Comparison of ENCODE assay signal across 18 cellular contexts in genomic region chr4:181550381-181550780, GRCh38.
"Had no signal": no experiment of that assay in that cellular context is flagged by ENCODE, and none has a peak within 500 bp of the region (broad histone marks: within the 10 kb centered on the region; RNA-seq: fewer than 3 reads in every experiment).

No MANE protein-coding gene starts in this region.

- H3K27me3 ChIP-seq: tibial artery had no signal

- H3K36me3 ChIP-seq: tibial artery had no signal

- H3K4me3 ChIP-seq: coronary artery, tibial artery had no signal

- H3K9ac ChIP-seq: parathyroid adenoma had no signal

- H3K4me1 ChIP-seq: parathyroid adenoma, tibial artery had no signal

- H3K27ac ChIP-seq: coronary artery, parathyroid adenoma, tibial artery had no signal

- FAIRE-seq: bronchial epithelial cell had no signal

- H3K79me2 ChIP-seq: parathyroid adenoma had no signal

- H2AFZ ChIP-seq: parathyroid adenoma had no signal

- DNase-seq: activated B cell treated with CpG ODN at 0.5 μM for 24 hours; activated CD4-positive, alpha-beta T cell treated with anti-CD3 and anti-CD28 coated beads for 36 hours; activated CD4-positive, alpha-beta T cell treated with anti-CD3 and anti-CD28 coated beads, Interleukin-2, amount 50 U/mL, for 4 hours; activated CD8-positive, alpha-beta memory T cell treated with anti-CD3 and anti-CD28 coated beads, Interleukin-2, amount 50 U/mL, for 48 hours; activated effector memory CD4-positive, alpha-beta T cell treated with Interleukin-2 at 50 U/mL for 16 hours; activated naive CD4-positive, alpha-beta T cell treated with anti-CD3 and anti-CD28 coated beads for 36 hours; activated naive CD8-positive, alpha-beta T cell treated with anti-CD3 and anti-CD28 coated beads, Interleukin-2, amount 10 ng/mL, durations not matched to agents 7 days and 5 days; activated T-cell treated with anti-CD3 and anti-CD28 coated beads, Interleukin-2, amount 50 U/mL, for 48 hours; amniotic stem cell; cerebellar nuclear complex; hypothalamus; right cardiac atrium; stimulated activated CD4-positive, alpha-beta T cell treated with anti-CD3 and anti-CD28 coated beads, Interleukin-1b, Interleukin-23, amount 100 ng/mL, for 48 hours; T-helper 1 cell; tibial artery had no signal

- H3K9me3 ChIP-seq: tibial artery had no signal
